Comparison of ENCODE assay signal across 4 cellular contexts in the genomic region with DNA sequence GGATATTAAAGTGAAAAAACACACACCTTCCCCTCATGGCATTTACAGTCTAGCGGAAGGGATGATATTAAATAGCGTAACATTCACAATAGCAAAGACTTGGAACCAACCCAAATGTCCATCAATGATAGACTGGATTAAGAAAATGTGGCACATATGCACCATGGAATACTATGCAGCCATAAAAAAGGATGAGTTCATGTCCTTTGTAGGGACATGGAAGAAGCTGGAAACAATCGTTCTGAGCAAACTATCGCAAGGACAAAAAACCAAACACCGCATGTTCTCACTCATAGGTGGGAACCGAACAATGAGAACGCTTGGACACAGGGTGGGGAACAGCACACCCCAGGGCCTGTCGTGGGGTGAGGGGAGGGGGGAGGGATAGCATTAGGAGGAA. TPM values are rescaled to one million over a fixed set of nuclear protein-coding genes. Genes with fewer than 3 reads are reported as not detected.
A peak's percentile ranks its signal among the peaks of the same experiment; 100 is the strongest.
DNase-seq lines count a peak whose midpoint lies in the region; ATAC-seq, FAIRE-seq and TF ChIP-seq lines count a peak whose summit lies in the region.
"Not testable (repeated sequence)": the region's sequence is repeated elsewhere in the genome, so short reads cannot be mapped to it uniquely, and the experiment has no call there.

No MANE protein-coding gene starts in this region.

- not testable (repeated sequence) for TF ChIP-seq POLR2A in K562 (conservative IDR thresholded peaks at IDR 0.05)

- H4K20me1 ChIP-seq in K562 (replicated peaks; ENCODE audit: control insufficient read depth, insufficient read depth, low read length): not testable (repeated sequence)

- not testable (repeated sequence) for H3K4me1 ChIP-seq in Caco-2; HEK293 (ENCODE audit: control insufficient read depth, insufficient read depth, low read length); K562 (replicated peaks in 1 of 2; ENCODE audit: control insufficient read depth in 2 of 2, insufficient read depth in 2 of 2, low read length in 2 of 2)

- TF ChIP-seq RAD21 in K562 (CRISPR knock-in tag; conservative IDR thresholded peaks at IDR 0.05 in 1 of 2, IDR thresholded peaks at IDR 0.05 in 1 of 2): not testable (repeated sequence)

- intact Hi-C loops in Caco-2 (cut with micrococcal nuclease; ENCODE audit: unreplicated experiment); K562 (cut with micrococcal nuclease): not testable (repeated sequence)

- H3K36me3 ChIP-seq in Caco-2 (ENCODE audit: control insufficient read depth, insufficient read depth, low read length); HEK293 (ENCODE audit: control insufficient read depth in 2 of 2, insufficient read depth in 1 of 2, low read length in 2 of 2); K562 (ENCODE audit: control insufficient read depth, insufficient read depth, low read length): not testable (repeated sequence)

- H3K36me3 Mint-ChIP-seq in Caco-2 (ENCODE audit: insufficient read depth, unreplicated experiment): not testable (repeated sequence)

- H3K9me3 Mint-ChIP-seq in Caco-2 (ENCODE audit: unreplicated experiment): not testable (repeated sequence)

- TF ChIP-seq EP300 in K562 (IDR thresholded peaks at IDR 0.05; ENCODE audit: low read length): not testable (repeated sequence)

- H3K79me2 ChIP-seq in K562 (ENCODE audit: control insufficient read depth, insufficient read depth, low read length): not testable (repeated sequence)

- peaks cover 13% of the 10 kb centered on the region for H3K4me1 Mint-ChIP-seq in Caco-2 (ENCODE audit: low read depth, unreplicated experiment)

- 35% methylated on average over 8 of the region's 8 CpGs for WGBS in K562 (ENCODE audit: insufficient coverage, low coverage, missing lambda C conversion rate)

- CTCF ChIA-PET in Caco-2 (lab: Charles Lee): interaction anchor here (0.6 kb wide), 1 partner anchor 252 kb away, joined by 3 read pairs; no protein-coding TSS in a partner anchor
- CTCF ChIA-PET in HEK293 (lab: Yijun Ruan, JAX); K562 (lab: Yijun Ruan, JAX; ENCODE audit: low intra/inter-chr PET ratio): not testable (repeated sequence)

- BruUV-seq in Caco-2 (replicated peaks; lab: Mats Ljungman, UMichigan); K562 (replicated peaks; lab: Mats Ljungman, UMichigan): not testable (repeated sequence)

- H3K4me2 ChIP-seq in K562 (ENCODE audit: insufficient read depth, low read length): not testable (repeated sequence)

- not testable (repeated sequence) for TF ChIP-seq CTCF in Caco-2 (IDR thresholded peaks at IDR 0.05; ENCODE audit: insufficient read depth in 1 of 2, low read depth in 1 of 2, low read length in 1 of 2, severe bottlenecking in 1 of 2, unreplicated experiment in 1 of 2); HEK293 (tag by site-specific recombination; IDR thresholded peaks at IDR 0.05); VCaP (conservative IDR thresholded peaks at IDR 0.05); K562 (IDR thresholded peaks at IDR 0.05 in 2 of 3, conservative IDR thresholded peaks at IDR 0.05 in 1 of 3; ENCODE audit: insufficient read depth in 2 of 3, low read depth in 1 of 3, low read length in 3 of 3)

- POLR2A ChIA-PET in Caco-2 (lab: Charles Lee); HEK293 (lab: Yijun Ruan, JAX); K562 (lab: Yijun Ruan, JAX): not testable (repeated sequence)

- not testable (repeated sequence) for ATAC-seq in K562

- not testable (repeated sequence) for H2AFZ ChIP-seq in K562 (ENCODE audit: low read depth, low read length)

- not testable (repeated sequence) for H3K27ac ChIP-seq in HEK293 (ENCODE audit: extremely low read depth, low read depth, low read length); K562 (ENCODE audit: extremely low read depth, low read depth, low read length)
- peak overlapping the region; percentile 93 for H3K27ac ChIP-seq in VCaP

- H3K27me3 ChIP-seq in Caco-2 (replicated peaks; ENCODE audit: control insufficient read depth, insufficient read depth, low read length): not testable (repeated sequence)
- peaks cover 2 to 18% of the 10 kb centered on the region in 2 experiments; a peak in 3 of 5 replicates for H3K27me3 ChIP-seq in K562 (ENCODE audit: control insufficient read depth in 2 of 2, insufficient read depth in 2 of 2, low read length in 2 of 2)

- peak overlapping the region; percentile 4 for H3K27ac Mint-ChIP-seq in Caco-2 (ENCODE audit: unreplicated experiment)

- DNase-seq in Caco-2; K562 (ENCODE audit: extremely low read depth in 1 of 4, low spot score in 3 of 4): not testable (repeated sequence)

- H3K9me3 ChIP-seq in Caco-2; HEK293 (ENCODE audit: control insufficient read depth, insufficient read depth, low read depth, low read length); K562 (replicated peaks; ENCODE audit: control insufficient read depth, insufficient read depth, low read depth, low read length): not testable (repeated sequence)

- not testable (repeated sequence) for H3K4me3 Mint-ChIP-seq in Caco-2 (ENCODE audit: unreplicated experiment)

- in situ Hi-C loops in K562 (cut with MboI): not testable (repeated sequence)

- not testable (repeated sequence) for H3K4me3 ChIP-seq in Caco-2 (ENCODE audit: low read depth, low read length); HEK293 (ENCODE audit: low read depth, low read length); K562

- FAIRE-seq in K562 (lab: Jason Lieb, UNC): not testable (repeated sequence)

- H3K9ac ChIP-seq in K562 (ENCODE audit: insufficient read depth in 1 of 2, low read depth in 2 of 2, low read length in 2 of 2): not testable (repeated sequence)

- H3K9me1 ChIP-seq in K562 (ENCODE audit: control insufficient read depth, insufficient read depth, low read length): not testable (repeated sequence)

- not testable (repeated sequence) for H3K27me3 Mint-ChIP-seq in Caco-2 (ENCODE audit: insufficient read depth, unreplicated experiment)

TF ChIP-seq in HEK293, 187 proteins besides CTCF, POLR2A, EP300 and RAD21:
- TF ChIP-seq, protein P1, sequence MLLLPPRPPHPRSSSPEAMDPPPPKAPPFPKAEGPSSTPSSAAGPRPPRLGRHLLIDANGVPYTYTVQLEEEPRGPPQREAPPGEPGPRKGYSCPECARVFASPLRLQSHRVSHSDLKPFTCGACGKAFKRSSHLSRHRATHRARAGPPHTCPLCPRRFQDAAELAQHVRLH (tag by site-specific recombination; IDR thresholded peaks at IDR 0.05): peak; percentile 37; the same call in 1 of the 2 replicates
- TF ChIP-seq ZNF146 (tag by site-specific recombination; IDR thresholded peaks at IDR 0.05): peak; percentile 95
TF ChIP-seq in HEK293: peak in this region for 2; not testable (repeated sequence) for 185.

TF ChIP-seq in K562, 482 proteins besides CTCF, POLR2A, EP300 and RAD21:
- peak; percentile 38; the same call in 1 of the 2 replicates for TF ChIP-seq BCOR (IDR thresholded peaks at IDR 0.05)
- TF ChIP-seq ZNF146 (CRISPR knock-in tag; IDR thresholded peaks at IDR 0.05; ENCODE audit: unreplicated experiment): peak; percentile 84
TF ChIP-seq in K562: peak in this region for 2; not testable (repeated sequence) for 480.

RNA-seq across cellular contexts. Expression of a gene that starts 14.5 kb away (rescaled TPM):
- total RNA-seq in Caco-2 (2022): 34.3 and 41.6 TPM in 2 replicates
- total RNA-seq in K562 (2011; cell fraction: chromatin; rRNA removed; ENCODE audit: low replicate concordance): 113 and 184 TPM in 2 replicates
- total RNA-seq in K562 (2011; cell fraction: nucleolus; rRNA removed): 47.5 and 54.5 TPM in 2 replicates
- total RNA-seq in K562 (2011; cell fraction: nucleoplasm; rRNA removed): 95.0 and 115 TPM in 2 replicates
- 15.6 and 15.7 TPM in 2 replicates for total RNA-seq in K562 (2014; rRNA removed)
- 12.8 and 13.3 TPM in 2 replicates for total RNA-seq in K562 (2014; rRNA removed; fragmentation: Illumina TruSeq; extraction: Trizol)
- total RNA-seq in K562 (2015; rRNA removed; fragmentation: Illumina TruSeq; extraction: Trizol): 10.2 and 12.7 TPM in 2 replicates
- total RNA-seq in K562 (2021): 27.9 and 28.5 TPM in 2 replicates
- 29.5 and 41.9 TPM in 2 replicates for polyA plus RNA-seq in K562 (2011; rRNA removed)
- 52.6 and 55.0 TPM in 2 replicates for polyA plus RNA-seq in K562 (2011; cell fraction: cytosol; rRNA removed)
- polyA plus RNA-seq in K562 (2011; cell fraction: nucleus; rRNA removed): 45.9 and 63.9 TPM in 2 replicates
- polyA plus RNA-seq in K562 (2012): 20.1 and 23.6 TPM in 2 replicates
- 19.1 and 25.8 TPM in 2 replicates for polyA plus RNA-seq in K562 (2014; fragmentation: Illumina TruSeq; extraction: Trizol)
- 1 to 10 TPM; 7.6 to 7.7 TPM for polyA plus RNA-seq in K562 (2014; fragmentation: Nextera tagmentation; extraction: Ambion mirVana)
- polyA plus RNA-seq in K562 (2014; rRNA removed): 17.3 and 22.7 TPM in 2 replicates
- polyA minus RNA-seq in K562 (2011; rRNA and poly(A)+ RNA removed): 38.7 and 44.7 TPM in 2 replicates
- 22.0 and 34.3 TPM in 2 replicates for polyA minus RNA-seq in K562 (2011; cell fraction: cytosol; rRNA and poly(A)+ RNA removed)
- polyA minus RNA-seq in K562 (2011; cell fraction: nucleus; rRNA and poly(A)+ RNA removed): 28.7 and 29.8 TPM in 2 replicates
